In the genomic region with DNA sequence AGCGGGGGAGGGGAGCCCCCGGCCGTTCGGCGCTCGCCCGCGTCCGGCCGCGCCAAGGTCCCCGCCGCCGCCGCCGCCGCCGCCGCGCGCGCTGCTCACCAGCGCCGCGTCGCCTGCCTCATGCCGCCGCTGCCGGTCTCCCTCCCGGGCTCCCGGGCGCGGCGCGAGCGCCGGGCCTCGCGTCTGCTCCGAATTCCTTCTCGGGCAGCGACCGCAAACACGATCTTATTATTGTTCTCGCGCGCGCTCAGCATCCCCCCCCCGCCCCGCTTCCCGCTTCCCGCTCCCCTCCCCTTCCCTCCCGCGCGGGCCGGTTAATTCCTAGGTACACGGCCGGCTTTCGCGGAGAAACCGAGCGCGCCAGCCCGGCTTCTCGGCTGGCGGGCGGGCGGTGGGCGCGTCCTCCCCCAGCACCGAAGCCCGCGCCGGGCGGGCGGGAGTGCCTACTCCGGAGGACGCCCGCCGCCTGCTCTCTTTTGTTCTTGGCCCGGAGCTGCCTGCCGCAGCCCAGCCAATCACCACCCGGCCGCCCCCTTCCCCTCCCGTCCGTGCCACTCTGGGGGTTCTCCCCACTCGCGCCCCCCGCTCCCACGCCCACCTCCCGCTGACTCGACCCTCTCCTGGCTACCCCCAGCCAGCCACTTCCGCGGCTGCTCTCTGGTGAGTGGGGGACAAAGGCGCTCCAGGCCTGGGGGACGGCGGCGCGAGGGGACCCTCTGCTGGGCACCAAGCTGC, we compare ENCODE assay signal across 1 cellular context.
TF ChIP-seq lines count a peak whose summit lies in the region.

A gene (minus strand): TSS at position 202 of the 735 bp plus-strand sequence. CDS start 409 bp downstream, outside the sequence.

TF ChIP-seq in HEK293, 187 proteins besides CTCF, POLR2A, EP300 and RAD21 (continued from another document and continues in another):
- TF ChIP-seq, protein P1, sequence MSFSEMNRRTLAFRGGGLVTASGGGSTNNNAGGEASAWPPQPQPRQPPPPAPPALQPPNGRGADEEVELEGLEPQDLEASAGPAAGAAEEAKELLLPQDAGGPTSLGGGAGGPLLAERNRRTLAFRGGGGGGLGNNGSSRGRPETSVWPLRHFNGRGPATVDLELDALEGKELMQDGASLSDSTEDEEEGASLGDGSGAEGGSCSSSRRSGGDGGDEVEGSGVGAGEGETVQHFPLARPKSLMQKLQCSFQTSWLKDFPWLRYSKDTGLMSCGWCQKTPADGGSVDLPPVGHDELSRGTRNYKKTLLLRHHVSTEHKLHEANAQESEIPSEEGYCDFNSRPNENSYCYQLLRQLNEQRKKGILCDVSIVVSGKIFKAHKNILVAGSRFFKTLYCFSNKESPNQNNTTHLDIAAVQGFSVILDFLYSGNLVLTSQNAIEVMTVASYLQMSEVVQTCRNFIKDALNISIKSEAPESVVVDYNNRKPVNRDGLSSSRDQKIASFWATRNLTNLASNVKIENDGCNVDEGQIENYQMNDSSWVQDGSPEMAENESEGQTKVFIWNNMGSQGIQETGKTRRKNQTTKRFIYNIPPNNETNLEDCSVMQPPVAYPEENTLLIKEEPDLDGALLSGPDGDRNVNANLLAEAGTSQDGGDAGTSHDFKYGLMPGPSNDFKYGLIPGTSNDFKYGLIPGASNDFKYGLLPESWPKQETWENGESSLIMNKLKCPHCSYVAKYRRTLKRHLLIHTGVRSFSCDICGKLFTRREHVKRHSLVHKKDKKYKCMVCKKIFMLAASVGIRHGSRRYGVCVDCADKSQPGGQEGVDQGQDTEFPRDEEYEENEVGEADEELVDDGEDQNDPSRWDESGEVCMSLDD (tag by site-specific recombination; IDR thresholded peaks at IDR 0.05) = peak; percentile 95
- TF ChIP-seq ZNF2 (tag by site-specific recombination; IDR thresholded peaks at IDR 0.05) (peak; percentile 84; the same call in 1 of the 2 replicates), ZBTB21 (tag by site-specific recombination; IDR thresholded peaks at IDR 0.05) (no peak), ZBTB7A (tag by site-specific recombination; IDR thresholded peaks at IDR 0.05; ENCODE audit: low read depth) (peak; percentile 65; the same call in 1 of the 2 replicates), MEIS1 (CRISPR knock-in tag; IDR thresholded peaks at IDR 0.05; ENCODE audit: borderline replicate concordance) (no peak), SP2 (tag by site-specific recombination; IDR thresholded peaks at IDR 0.05) (peak; percentile 57), ZNF560 (tag by site-specific recombination; IDR thresholded peaks at IDR 0.05; ENCODE audit: borderline replicate concordance) (no peak), ZNF174 (tag by site-specific recombination; IDR thresholded peaks at IDR 0.05) (no peak), IKZF3 (tag by site-specific recombination; IDR thresholded peaks at IDR 0.05) (peak; percentile 12; the same call in 1 of the 2 replicates), ZBTB48 (tag by site-specific recombination; IDR thresholded peaks at IDR 0.05) (0 out of 2 replicates have a peak, but pooled peaks have one; percentile 35), ZNF768 (tag by site-specific recombination; IDR thresholded peaks at IDR 0.05) (no peak), ZNF132 (tag by site-specific recombination; IDR thresholded peaks at IDR 0.05; ENCODE audit: borderline replicate concordance) (no peak), ZNF24 (tag by site-specific recombination; IDR thresholded peaks at IDR 0.05) (0 out of 2 replicates have a peak, but pooled peaks have one; percentile 17), PRDM1 (tag by site-specific recombination; IDR thresholded peaks at IDR 0.05) (no peak), HOXD13 (CRISPR knock-in tag; IDR thresholded peaks at IDR 0.05; ENCODE audit: borderline replicate concordance) (no peak), ZFHX2 (tag by site-specific recombination; conservative IDR thresholded peaks at IDR 0.05) (peak; percentile 95), ZNF776 (tag by site-specific recombination; IDR thresholded peaks at IDR 0.05; ENCODE audit: borderline replicate concordance) (no peak), ZBTB1 (tag by site-specific recombination; IDR thresholded peaks at IDR 0.05) (no peak), ZNF785 (tag by site-specific recombination; IDR thresholded peaks at IDR 0.05) (peak; percentile 83; the same call in 1 of the 2 replicates), SP7 (tag by site-specific recombination; IDR thresholded peaks at IDR 0.05) (peak; percentile 65)
- TF ChIP-seq, protein P2, sequence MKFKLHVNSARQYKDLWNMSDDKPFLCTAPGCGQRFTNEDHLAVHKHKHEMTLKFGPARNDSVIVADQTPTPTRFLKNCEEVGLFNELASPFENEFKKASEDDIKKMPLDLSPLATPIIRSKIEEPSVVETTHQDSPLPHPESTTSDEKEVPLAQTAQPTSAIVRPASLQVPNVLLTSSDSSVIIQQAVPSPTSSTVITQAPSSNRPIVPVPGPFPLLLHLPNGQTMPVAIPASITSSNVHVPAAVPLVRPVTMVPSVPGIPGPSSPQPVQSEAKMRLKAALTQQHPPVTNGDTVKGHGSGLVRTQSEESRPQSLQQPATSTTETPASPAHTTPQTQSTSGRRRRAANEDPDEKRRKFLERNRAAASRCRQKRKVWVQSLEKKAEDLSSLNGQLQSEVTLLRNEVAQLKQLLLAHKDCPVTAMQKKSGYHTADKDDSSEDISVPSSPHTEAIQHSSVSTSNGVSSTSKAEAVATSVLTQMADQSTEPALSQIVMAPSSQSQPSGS (tag by site-specific recombination; IDR thresholded peaks at IDR 0.05; ENCODE audit: low read depth) = no peak
- TF ChIP-seq, protein P3, sequence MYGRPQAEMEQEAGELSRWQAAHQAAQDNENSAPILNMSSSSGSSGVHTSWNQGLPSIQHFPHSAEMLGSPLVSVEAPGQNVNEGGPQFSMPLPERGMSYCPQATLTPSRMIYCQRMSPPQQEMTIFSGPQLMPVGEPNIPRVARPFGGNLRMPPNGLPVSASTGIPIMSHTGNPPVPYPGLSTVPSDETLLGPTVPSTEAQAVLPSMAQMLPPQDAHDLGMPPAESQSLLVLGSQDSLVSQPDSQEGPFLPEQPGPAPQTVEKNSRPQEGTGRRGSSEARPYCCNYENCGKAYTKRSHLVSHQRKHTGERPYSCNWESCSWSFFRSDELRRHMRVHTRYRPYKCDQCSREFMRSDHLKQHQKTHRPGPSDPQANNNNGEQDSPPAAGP (tag by site-specific recombination; IDR thresholded peaks at IDR 0.05) = peak; percentile 56; the same call in 1 of the 2 replicates
- TF ChIP-seq, protein P4, sequence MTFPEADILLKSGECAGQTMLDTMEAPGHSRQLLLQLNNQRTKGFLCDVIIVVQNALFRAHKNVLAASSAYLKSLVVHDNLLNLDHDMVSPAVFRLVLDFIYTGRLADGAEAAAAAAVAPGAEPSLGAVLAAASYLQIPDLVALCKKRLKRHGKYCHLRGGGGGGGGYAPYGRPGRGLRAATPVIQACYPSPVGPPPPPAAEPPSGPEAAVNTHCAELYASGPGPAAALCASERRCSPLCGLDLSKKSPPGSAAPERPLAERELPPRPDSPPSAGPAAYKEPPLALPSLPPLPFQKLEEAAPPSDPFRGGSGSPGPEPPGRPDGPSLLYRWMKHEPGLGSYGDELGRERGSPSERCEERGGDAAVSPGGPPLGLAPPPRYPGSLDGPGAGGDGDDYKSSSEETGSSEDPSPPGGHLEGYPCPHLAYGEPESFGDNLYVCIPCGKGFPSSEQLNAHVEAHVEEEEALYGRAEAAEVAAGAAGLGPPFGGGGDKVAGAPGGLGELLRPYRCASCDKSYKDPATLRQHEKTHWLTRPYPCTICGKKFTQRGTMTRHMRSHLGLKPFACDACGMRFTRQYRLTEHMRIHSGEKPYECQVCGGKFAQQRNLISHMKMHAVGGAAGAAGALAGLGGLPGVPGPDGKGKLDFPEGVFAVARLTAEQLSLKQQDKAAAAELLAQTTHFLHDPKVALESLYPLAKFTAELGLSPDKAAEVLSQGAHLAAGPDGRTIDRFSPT (tag by site-specific recombination; IDR thresholded peaks at IDR 0.05) = peak; percentile 81
- TF ChIP-seq, protein P5, sequence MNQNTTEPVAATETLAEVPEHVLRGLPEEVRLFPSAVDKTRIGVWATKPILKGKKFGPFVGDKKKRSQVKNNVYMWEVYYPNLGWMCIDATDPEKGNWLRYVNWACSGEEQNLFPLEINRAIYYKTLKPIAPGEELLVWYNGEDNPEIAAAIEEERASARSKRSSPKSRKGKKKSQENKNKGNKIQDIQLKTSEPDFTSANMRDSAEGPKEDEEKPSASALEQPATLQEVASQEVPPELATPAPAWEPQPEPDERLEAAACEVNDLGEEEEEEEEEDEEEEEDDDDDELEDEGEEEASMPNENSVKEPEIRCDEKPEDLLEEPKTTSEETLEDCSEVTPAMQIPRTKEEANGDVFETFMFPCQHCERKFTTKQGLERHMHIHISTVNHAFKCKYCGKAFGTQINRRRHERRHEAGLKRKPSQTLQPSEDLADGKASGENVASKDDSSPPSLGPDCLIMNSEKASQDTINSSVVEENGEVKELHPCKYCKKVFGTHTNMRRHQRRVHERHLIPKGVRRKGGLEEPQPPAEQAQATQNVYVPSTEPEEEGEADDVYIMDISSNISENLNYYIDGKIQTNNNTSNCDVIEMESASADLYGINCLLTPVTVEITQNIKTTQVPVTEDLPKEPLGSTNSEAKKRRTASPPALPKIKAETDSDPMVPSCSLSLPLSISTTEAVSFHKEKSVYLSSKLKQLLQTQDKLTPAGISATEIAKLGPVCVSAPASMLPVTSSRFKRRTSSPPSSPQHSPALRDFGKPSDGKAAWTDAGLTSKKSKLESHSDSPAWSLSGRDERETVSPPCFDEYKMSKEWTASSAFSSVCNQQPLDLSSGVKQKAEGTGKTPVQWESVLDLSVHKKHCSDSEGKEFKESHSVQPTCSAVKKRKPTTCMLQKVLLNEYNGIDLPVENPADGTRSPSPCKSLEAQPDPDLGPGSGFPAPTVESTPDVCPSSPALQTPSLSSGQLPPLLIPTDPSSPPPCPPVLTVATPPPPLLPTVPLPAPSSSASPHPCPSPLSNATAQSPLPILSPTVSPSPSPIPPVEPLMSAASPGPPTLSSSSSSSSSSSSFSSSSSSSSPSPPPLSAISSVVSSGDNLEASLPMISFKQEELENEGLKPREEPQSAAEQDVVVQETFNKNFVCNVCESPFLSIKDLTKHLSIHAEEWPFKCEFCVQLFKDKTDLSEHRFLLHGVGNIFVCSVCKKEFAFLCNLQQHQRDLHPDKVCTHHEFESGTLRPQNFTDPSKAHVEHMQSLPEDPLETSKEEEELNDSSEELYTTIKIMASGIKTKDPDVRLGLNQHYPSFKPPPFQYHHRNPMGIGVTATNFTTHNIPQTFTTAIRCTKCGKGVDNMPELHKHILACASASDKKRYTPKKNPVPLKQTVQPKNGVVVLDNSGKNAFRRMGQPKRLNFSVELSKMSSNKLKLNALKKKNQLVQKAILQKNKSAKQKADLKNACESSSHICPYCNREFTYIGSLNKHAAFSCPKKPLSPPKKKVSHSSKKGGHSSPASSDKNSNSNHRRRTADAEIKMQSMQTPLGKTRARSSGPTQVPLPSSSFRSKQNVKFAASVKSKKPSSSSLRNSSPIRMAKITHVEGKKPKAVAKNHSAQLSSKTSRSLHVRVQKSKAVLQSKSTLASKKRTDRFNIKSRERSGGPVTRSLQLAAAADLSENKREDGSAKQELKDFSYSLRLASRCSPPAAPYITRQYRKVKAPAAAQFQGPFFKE (tag by site-specific recombination; IDR thresholded peaks at IDR 0.05; ENCODE audit: borderline replicate concordance) = no peak
- TF ChIP-seq, protein P6, sequence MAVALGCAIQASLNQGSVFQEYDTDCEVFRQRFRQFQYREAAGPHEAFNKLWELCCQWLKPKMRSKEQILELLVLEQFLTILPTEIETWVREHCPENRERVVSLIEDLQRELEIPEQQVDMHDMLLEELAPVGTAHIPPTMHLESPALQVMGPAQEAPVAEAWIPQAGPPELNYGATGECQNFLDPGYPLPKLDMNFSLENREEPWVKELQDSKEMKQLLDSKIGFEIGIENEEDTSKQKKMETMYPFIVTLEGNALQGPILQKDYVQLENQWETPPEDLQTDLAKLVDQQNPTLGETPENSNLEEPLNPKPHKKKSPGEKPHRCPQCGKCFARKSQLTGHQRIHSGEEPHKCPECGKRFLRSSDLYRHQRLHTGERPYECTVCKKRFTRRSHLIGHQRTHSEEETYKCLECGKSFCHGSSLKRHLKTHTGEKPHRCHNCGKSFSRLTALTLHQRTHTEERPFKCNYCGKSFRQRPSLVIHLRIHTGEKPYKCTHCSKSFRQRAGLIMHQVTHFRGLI (tag by site-specific recombination; IDR thresholded peaks at IDR 0.05) = peak; percentile 90
- TF ChIP-seq, protein P7, sequence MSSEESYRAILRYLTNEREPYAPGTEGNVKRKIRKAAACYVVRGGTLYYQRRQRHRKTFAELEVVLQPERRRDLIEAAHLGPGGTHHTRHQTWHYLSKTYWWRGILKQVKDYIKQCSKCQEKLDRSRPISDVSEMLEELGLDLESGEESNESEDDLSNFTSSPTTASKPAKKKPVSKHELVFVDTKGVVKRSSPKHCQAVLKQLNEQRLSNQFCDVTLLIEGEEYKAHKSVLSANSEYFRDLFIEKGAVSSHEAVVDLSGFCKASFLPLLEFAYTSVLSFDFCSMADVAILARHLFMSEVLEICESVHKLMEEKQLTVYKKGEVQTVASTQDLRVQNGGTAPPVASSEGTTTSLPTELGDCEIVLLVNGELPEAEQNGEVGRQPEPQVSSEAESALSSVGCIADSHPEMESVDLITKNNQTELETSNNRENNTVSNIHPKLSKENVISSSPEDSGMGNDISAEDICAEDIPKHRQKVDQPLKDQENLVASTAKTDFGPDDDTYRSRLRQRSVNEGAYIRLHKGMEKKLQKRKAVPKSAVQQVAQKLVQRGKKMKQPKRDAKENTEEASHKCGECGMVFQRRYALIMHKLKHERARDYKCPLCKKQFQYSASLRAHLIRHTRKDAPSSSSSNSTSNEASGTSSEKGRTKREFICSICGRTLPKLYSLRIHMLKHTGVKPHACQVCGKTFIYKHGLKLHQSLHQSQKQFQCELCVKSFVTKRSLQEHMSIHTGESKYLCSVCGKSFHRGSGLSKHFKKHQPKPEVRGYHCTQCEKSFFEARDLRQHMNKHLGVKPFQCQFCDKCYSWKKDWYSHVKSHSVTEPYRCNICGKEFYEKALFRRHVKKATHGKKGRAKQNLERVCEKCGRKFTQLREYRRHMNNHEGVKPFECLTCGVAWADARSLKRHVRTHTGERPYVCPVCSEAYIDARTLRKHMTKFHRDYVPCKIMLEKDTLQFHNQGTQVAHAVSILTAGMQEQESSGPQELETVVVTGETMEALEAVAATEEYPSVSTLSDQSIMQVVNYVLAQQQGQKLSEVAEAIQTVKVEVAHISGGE (tag by site-specific recombination; conservative IDR thresholded peaks at IDR 0.05; ENCODE audit: low read depth) = 0 out of 2 replicates have a peak, but pooled peaks have one; percentile 56
- TF ChIP-seq, protein P8, sequence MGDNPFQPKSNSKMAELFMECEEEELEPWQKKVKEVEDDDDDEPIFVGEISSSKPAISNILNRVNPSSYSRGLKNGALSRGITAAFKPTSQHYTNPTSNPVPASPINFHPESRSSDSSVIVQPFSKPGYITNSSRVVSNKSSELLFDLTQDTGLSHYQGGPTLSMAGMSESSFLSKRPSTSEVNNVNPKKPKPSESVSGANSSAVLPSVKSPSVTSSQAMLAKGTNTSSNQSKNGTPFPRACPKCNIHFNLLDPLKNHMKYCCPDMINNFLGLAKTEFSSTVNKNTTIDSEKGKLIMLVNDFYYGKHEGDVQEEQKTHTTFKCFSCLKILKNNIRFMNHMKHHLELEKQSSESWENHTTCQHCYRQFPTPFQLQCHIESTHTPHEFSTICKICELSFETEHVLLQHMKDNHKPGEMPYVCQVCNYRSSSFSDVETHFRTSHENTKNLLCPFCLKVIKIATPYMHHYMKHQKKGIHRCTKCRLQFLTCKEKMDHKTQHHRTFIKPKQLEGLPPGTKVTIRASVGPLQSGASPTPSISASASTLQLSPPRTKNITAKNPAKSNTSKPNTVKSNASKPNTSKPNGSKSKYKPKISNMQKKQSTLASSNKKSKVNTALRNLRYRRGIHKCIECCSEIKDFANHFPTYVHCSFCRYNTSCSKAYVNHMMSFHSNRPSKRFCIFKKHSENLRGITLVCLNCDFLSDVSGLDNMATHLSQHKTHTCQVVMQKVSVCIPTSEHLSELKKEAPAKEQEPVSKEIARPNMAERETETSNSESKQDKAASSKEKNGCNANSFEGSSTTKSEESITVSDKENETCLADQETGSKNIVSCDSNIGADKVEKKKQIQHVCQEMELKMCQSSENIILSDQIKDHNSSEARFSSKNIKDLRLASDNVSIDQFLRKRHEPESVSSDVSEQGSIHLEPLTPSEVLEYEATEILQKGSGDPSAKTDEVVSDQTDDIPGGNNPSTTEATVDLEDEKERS (tag by site-specific recombination; IDR thresholded peaks at IDR 0.05) = no peak
